12 cellular contexts compared by ENCODE assay signal in the genomic region with DNA sequence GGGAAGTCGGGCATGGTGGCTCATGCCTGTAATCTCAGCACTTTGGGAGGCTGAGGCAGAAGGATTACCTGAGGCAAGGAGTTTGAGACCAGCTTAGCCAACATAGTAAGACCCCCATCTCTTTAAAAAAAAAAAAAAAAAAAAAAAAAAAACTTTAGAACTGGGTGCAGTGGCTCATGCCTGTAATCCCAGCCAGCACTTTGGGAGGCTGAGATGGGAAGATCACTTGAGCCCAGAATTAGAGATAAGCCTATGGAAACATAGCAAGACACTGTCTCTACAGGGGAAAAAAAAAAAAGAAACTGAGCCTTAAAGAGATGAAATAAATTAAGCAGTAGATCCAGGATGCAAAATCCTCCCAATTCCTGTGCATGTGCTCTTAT. TPM values are rescaled to one million over a fixed set of nuclear protein-coding genes. Genes with fewer than 3 reads are reported as not detected.
DNase-seq lines count a peak whose midpoint lies in the region; ATAC-seq and TF ChIP-seq lines count a peak whose summit lies in the region.
"Had no signal": no experiment of that assay in that cellular context is flagged by ENCODE, and none has a peak within 500 bp of the region (broad histone marks: within the 10 kb centered on the region; RNA-seq: fewer than 3 reads in every experiment).

No MANE protein-coding gene starts in this region.

- H2BK12ac ChIP-seq in H9 (ENCODE audit: insufficient read length, low read depth, low read length), result no peak overlapping the region

- ATAC-seq in CD4-positive, alpha-beta T cell (ENCODE audit: poor library complexity), result no peak
- ATAC-seq in activated T-helper 17 cell treated with anti-CD3 and anti-CD28 coated beads, Interleukin-2, amount 50 U/mL, for 72 hours (replicated peaks), result no peak
- no peak for ATAC-seq in natural killer cell treated with Interleukin-12 subunit alpha and Interleukin-12 subunit beta and Interleukin-15 and Interleukin-18, amount 100 ng/mL, for 72 hours
- ATAC-seq in HG02885 (IDR thresholded peaks at IDR 0.05; ENCODE audit: poor library complexity, unreplicated experiment), result no peak

- WGBS in H9 (ENCODE audit: extremely low coverage, insufficient read length, low lambda C conversion rate), result no CpG with 5 or more reads among the region's 1 CpG

- no peak overlapping the region for H4K8ac ChIP-seq in H9 (replicated peaks; ENCODE audit: insufficient read length, low read depth, low read length)

- no peak overlapping the region for H2AK5ac ChIP-seq in H9 (ENCODE audit: insufficient read length, low read length)

- H3K27ac ChIP-seq in CD4-positive, alpha-beta T cell (ENCODE audit: low read depth, low read length), result peak overlapping the region; percentile 95
- H3K27ac ChIP-seq in H9 (ENCODE audit: insufficient read length, low read depth, low read length), result no peak overlapping the region

- H2BK20ac ChIP-seq in H9 (ENCODE audit: low read depth, low read length, poor library complexity, severe bottlenecking), result no peak overlapping the region

- peaks cover 8% of the 10 kb centered on the region for H3K23me2 ChIP-seq in H9 (ENCODE audit: insufficient read length, low read depth, low read length, poor library complexity, severe bottlenecking)

- no peak overlapping the region for H4K91ac ChIP-seq in H9 (ENCODE audit: insufficient read length, low read depth, low read length)

- H4K5ac ChIP-seq in H9 (ENCODE audit: insufficient read length, low read depth, low read length), result no peak overlapping the region

- no peak overlapping the region for H3T11ph ChIP-seq in H9 (ENCODE audit: low read length)

- no peak overlapping the region for H3K18ac ChIP-seq in H9 (ENCODE audit: insufficient read length, low read depth, low read length)

- no peak overlapping the region for H3K56ac ChIP-seq in H9 (ENCODE audit: insufficient read length, low read depth, low read length)

- H3K36me3 Mint-ChIP-seq in CD4-positive, alpha-beta T cell (ENCODE audit: low read depth), result peaks cover 34% of the 10 kb centered on the region
- H3K36me3 Mint-ChIP-seq in H9 (ENCODE audit: insufficient read depth in 1 of 3, low read depth in 3 of 3), result peaks cover 31 to 78% (median 61%) of the 10 kb centered on the region in 3 experiments
- peaks cover 40% of the 10 kb centered on the region for H3K36me3 Mint-ChIP-seq in activated T-helper 17 cell treated with anti-CD3 and anti-CD28 coated beads, Interleukin-2, amount 50 U/mL, for 72 hours (ENCODE audit: low read depth)
- peaks cover 26% of the 10 kb centered on the region for H3K36me3 Mint-ChIP-seq in natural killer cell treated with Interleukin-12 subunit alpha and Interleukin-12 subunit beta and Interleukin-15 and Interleukin-18, amount 100 ng/mL, for 72 hours

- H3K4ac ChIP-seq in H9 (ENCODE audit: low read depth, low read length), result no peak overlapping the region

- H3K9me3 Mint-ChIP-seq in CD4-positive, alpha-beta T cell, result no peaks in the 10 kb centered on the region
- peaks cover 0 to 3% of the 10 kb centered on the region in 2 experiments; a peak in 1 of 5 replicates for H3K9me3 Mint-ChIP-seq in H9
- H3K9me3 Mint-ChIP-seq in activated T-helper 17 cell treated with anti-CD3 and anti-CD28 coated beads, Interleukin-2, amount 50 U/mL, for 72 hours, result no peaks in the 10 kb centered on the region
- no peaks in the 10 kb centered on the region for H3K9me3 Mint-ChIP-seq in natural killer cell treated with Interleukin-12 subunit alpha and Interleukin-12 subunit beta and Interleukin-15 and Interleukin-18, amount 100 ng/mL, for 72 hours

- H3K4me3 Mint-ChIP-seq in CD4-positive, alpha-beta T cell, result peak overlapping the region; percentile 93
- peak overlapping the region in 1 of 2 experiments; percentile 95; a peak in 3 of 5 replicates for H3K4me3 Mint-ChIP-seq in H9
- peak overlapping the region; percentile 93 for H3K4me3 Mint-ChIP-seq in activated T-helper 17 cell treated with anti-CD3 and anti-CD28 coated beads, Interleukin-2, amount 50 U/mL, for 72 hours
- peak overlapping the region; percentile 97 for H3K4me3 Mint-ChIP-seq in natural killer cell treated with Interleukin-12 subunit alpha and Interleukin-12 subunit beta and Interleukin-15 and Interleukin-18, amount 100 ng/mL, for 72 hours

- no peak overlapping the region for H2AFZ ChIP-seq in H9 (ENCODE audit: low read length)

- H3K9me3 ChIP-seq in CD4-positive, alpha-beta T cell (ENCODE audit: control insufficient read depth, low read length), result no peaks in the 10 kb centered on the region
- no peaks in the 10 kb centered on the region for H3K9me3 ChIP-seq in H9 (ENCODE audit: control insufficient read depth, low read depth, low read length)
- H3K9me3 ChIP-seq: esophagus muscularis mucosa had no signal

- no peaks in the 10 kb centered on the region for H3K27me3 Mint-ChIP-seq in CD4-positive, alpha-beta T cell
- no peaks in the 10 kb centered on the region; the same call in 1 of the 2 replicates for H3K27me3 Mint-ChIP-seq in H9 (ENCODE audit: low read depth)
- H3K27me3 Mint-ChIP-seq in activated T-helper 17 cell treated with anti-CD3 and anti-CD28 coated beads, Interleukin-2, amount 50 U/mL, for 72 hours, result no peaks in the 10 kb centered on the region
- peaks cover 0 to 1% of the 10 kb centered on the region in 2 donors for H3K27me3 Mint-ChIP-seq in natural killer cell treated with Interleukin-12 subunit alpha and Interleukin-12 subunit beta and Interleukin-15 and Interleukin-18, amount 100 ng/mL, for 72 hours

- H2BK120ac ChIP-seq in H9 (ENCODE audit: low read depth, low read length, poor library complexity, severe bottlenecking), result no peak overlapping the region

- no peak overlapping the region for H3K23ac ChIP-seq in H9 (ENCODE audit: insufficient read length, low read depth, low read length)

- H4K20me1 ChIP-seq in H9 (ENCODE audit: control insufficient read depth, insufficient read depth, insufficient read length), result no peaks in the 10 kb centered on the region

- intact Hi-C loops in CD4-positive, alpha-beta T cell (cut with DNase I, micrococcal nuclease), result loop anchor here (1.0 to 10.0 kb wide), 4 partner anchors 23 to 368 kb away; partner anchors contain the start of gene DNAJC14 (in 1 of the 2)

- POLR2A ChIA-PET in CD4-positive, alpha-beta T cell (lab: Charles Lee), result interaction anchor here (0.7 to 6.3 kb wide), 23 partner anchors 15 to 543 kb away, joined by 3 to 233 read pairs (median 10); partner anchors contain the start of genes BAZ2A, DNAJC14, ERBB3 and ESYT1

- peaks cover 67% of the 10 kb centered on the region for H3K4me1 Mint-ChIP-seq in CD4-positive, alpha-beta T cell (ENCODE audit: low read depth)
- H3K4me1 Mint-ChIP-seq in H9, result peaks cover 22 to 27% of the 10 kb centered on the region in 2 experiments
- peaks cover 36% of the 10 kb centered on the region for H3K4me1 Mint-ChIP-seq in activated T-helper 17 cell treated with anti-CD3 and anti-CD28 coated beads, Interleukin-2, amount 50 U/mL, for 72 hours
- peaks cover 46 to 54% of the 10 kb centered on the region in 2 donors for H3K4me1 Mint-ChIP-seq in natural killer cell treated with Interleukin-12 subunit alpha and Interleukin-12 subunit beta and Interleukin-15 and Interleukin-18, amount 100 ng/mL, for 72 hours (ENCODE audit: low read depth in 2 of 2)

- peaks cover 17% of the 10 kb centered on the region; the same call in 1 of the 2 replicates for H3K79me2 ChIP-seq in H9 (ENCODE audit: insufficient read depth, low read length)

- H3K4me2 ChIP-seq in H9 (ENCODE audit: insufficient read depth, insufficient read length, low read length), result no peak overlapping the region

- no peak overlapping the region for H2BK15ac ChIP-seq in H9 (ENCODE audit: low read depth, low read length)

- TF ChIP-seq CTCF in CD4-positive, alpha-beta T cell (IDR thresholded peaks at IDR 0.05), result no peak
- no peak for TF ChIP-seq CTCF in H9 (conservative IDR thresholded peaks at IDR 0.05)

- CTCF ChIA-PET in CD4-positive, alpha-beta T cell (lab: Charles Lee), result interaction anchor here (0.7 to 4.9 kb wide), 8 partner anchors 11 to 365 kb away, joined by 3 to 32 read pairs (median 7); partner anchors contain the start of genes ERBB3, SMARCC2 and ZC3H10

- no peaks in the 10 kb centered on the region for H3K27me3 ChIP-seq in CD4-positive, alpha-beta T cell (ENCODE audit: control insufficient read depth, insufficient read depth, low read length)
- no peaks in the 10 kb centered on the region for H3K27me3 ChIP-seq in H9 (ENCODE audit: insufficient read depth, low read length)
- H3K27me3 ChIP-seq: esophagus muscularis mucosa had no signal

- H3K9ac ChIP-seq in H9 (ENCODE audit: extremely low read depth, insufficient read length, low read length), result no peak overlapping the region

- no peak overlapping the region for H2BK5ac ChIP-seq in H9 (ENCODE audit: insufficient read length, low read length)

- peaks cover 8% of the 10 kb centered on the region; the same call in 1 of the 2 replicates for H3K4me1 ChIP-seq in H9 (ENCODE audit: insufficient read depth, low read length)

- no peak for DNase-seq in CD4-positive, alpha-beta T cell
- DNase-seq in H9 (no peak), dedifferentiated amniotic fluid mesenchymal stem cell (ENCODE audit: extremely low spot score) (no peak), NCI-H510A treated with DMSO at 0.1 percent for 48 hours (lab: John Stamatoyannopoulos, UW) (no peak)
- DNase-seq in natural killer cell treated with Interleukin-12 subunit alpha and Interleukin-12 subunit beta and Interleukin-15 and Interleukin-18, amount 100 ng/mL, for 72 hours (ENCODE audit: low spot score), result no peak
- DNase-seq: activated CD4-positive, alpha-beta T cell treated with anti-CD3 and anti-CD28 coated beads, Interleukin-2, amount 50 U/mL, for 4 hours; COR-L47; NCI-H2171; SW 1271 had no signal

- H3K14ac ChIP-seq in H9 (ENCODE audit: insufficient read depth, low read length), result no peak overlapping the region

- peak overlapping the region; percentile 100 for H3K27ac Mint-ChIP-seq in CD4-positive, alpha-beta T cell
- H3K27ac Mint-ChIP-seq in H9, result peak overlapping the region in 2 of 3 experiments; percentile 57 to 75; a peak in 2 of 7 replicates
- H3K27ac Mint-ChIP-seq in activated T-helper 17 cell treated with anti-CD3 and anti-CD28 coated beads, Interleukin-2, amount 50 U/mL, for 72 hours, result peak overlapping the region; percentile 95
- H3K27ac Mint-ChIP-seq in natural killer cell treated with Interleukin-12 subunit alpha and Interleukin-12 subunit beta and Interleukin-15 and Interleukin-18, amount 100 ng/mL, for 72 hours, result peak overlapping the region; percentile 86 to 98

- H3K79me1 ChIP-seq in H9 (ENCODE audit: insufficient read depth, low read depth, low read length, poor library complexity, severe bottlenecking), result no peaks in the 10 kb centered on the region

RNA-seq across cellular contexts. Expression of gene PA2G4, which starts 1.7 kb away (rescaled TPM):
- 10 to 100 TPM; 51.0 to 61.0 TPM for total RNA-seq in CD4-positive, alpha-beta T cell
- 248 TPM in 2 replicates for total RNA-seq in H9 (2021)
- 100 to 1,000 TPM; 213 to 427 TPM for total RNA-seq in activated T-helper 17 cell treated with anti-CD3 and anti-CD28 coated beads, Interleukin-2, amount 50 U/mL, for 72 hours
- 100 to 1,000 TPM; 233 to 318 TPM for total RNA-seq in natural killer cell treated with Interleukin-12 subunit alpha and Interleukin-12 subunit beta and Interleukin-15 and Interleukin-18, amount 100 ng/mL, for 72 hours

RNA-seq across cellular contexts. Expression of gene RPL41, which starts 13.8 kb away (rescaled TPM):
- total RNA-seq in CD4-positive, alpha-beta T cell, result 1,000 to 10,000 TPM; 5,865 to 5,989 TPM
- 4,637 and 4,685 TPM in 2 replicates for total RNA-seq in H9 (2021)
- total RNA-seq in activated T-helper 17 cell treated with anti-CD3 and anti-CD28 coated beads, Interleukin-2, amount 50 U/mL, for 72 hours, result 1,000 to 10,000 TPM; 4,564 to 4,582 TPM
- 1,000 to 10,000 TPM; 2,363 to 2,700 TPM for total RNA-seq in natural killer cell treated with Interleukin-12 subunit alpha and Interleukin-12 subunit beta and Interleukin-15 and Interleukin-18, amount 100 ng/mL, for 72 hours

RNA-seq across cellular contexts. Expression of gene ZC3H10, which starts 15.4 kb away (rescaled TPM):
- 1 to 10 TPM; 6.3 to 8.9 TPM for total RNA-seq in CD4-positive, alpha-beta T cell
- 8.9 and 9.4 TPM in 2 replicates for total RNA-seq in H9 (2021)
- 1 to 10 TPM; 7.8 to 8.0 TPM for total RNA-seq in activated T-helper 17 cell treated with anti-CD3 and anti-CD28 coated beads, Interleukin-2, amount 50 U/mL, for 72 hours
- 10 to 100 TPM; 11.4 to 14.9 TPM for total RNA-seq in natural killer cell treated with Interleukin-12 subunit alpha and Interleukin-12 subunit beta and Interleukin-15 and Interleukin-18, amount 100 ng/mL, for 72 hours

RNA-seq across cellular contexts. Expression of gene ERBB3, which starts 22.7 kb away (rescaled TPM):
- under 1 TPM; 0.22 to 0.47 TPM for total RNA-seq in CD4-positive, alpha-beta T cell
- 51.2 and 56.5 TPM in 2 replicates for total RNA-seq in H9 (2021)
- under 1 TPM; 0.56 to 0.64 TPM for total RNA-seq in activated T-helper 17 cell treated with anti-CD3 and anti-CD28 coated beads, Interleukin-2, amount 50 U/mL, for 72 hours
- total RNA-seq in natural killer cell treated with Interleukin-12 subunit alpha and Interleukin-12 subunit beta and Interleukin-15 and Interleukin-18, amount 100 ng/mL, for 72 hours, result not detected

RNA-seq across cellular contexts. Expression of gene ESYT1, which starts 25.4 kb away (rescaled TPM):
- total RNA-seq in CD4-positive, alpha-beta T cell, result 10 to 100 TPM; 88.5 to 90.3 TPM
- 111 and 112 TPM in 2 replicates for total RNA-seq in H9 (2021)
- 100 to 1,000 TPM; 234 to 236 TPM for total RNA-seq in activated T-helper 17 cell treated with anti-CD3 and anti-CD28 coated beads, Interleukin-2, amount 50 U/mL, for 72 hours
- total RNA-seq in natural killer cell treated with Interleukin-12 subunit alpha and Interleukin-12 subunit beta and Interleukin-15 and Interleukin-18, amount 100 ng/mL, for 72 hours, result 100 to 1,000 TPM in 1 of 2 donors, 10 to 100 TPM in 1; 89.3 to 120 TPM
